1 cellular context compared by ENCODE assay signal in genomic region chr19:17721821-17722220, GRCh38.
TF ChIP-seq lines count a peak whose summit lies in the region.

No MANE protein-coding gene starts in this region.

TF ChIP-seq in GM23338, 12 proteins besides CTCF, POLR2A, EP300 and RAD21 (continued from another document):
- TF ChIP-seq JUNB (IDR thresholded peaks at IDR 0.05; ENCODE audit: unreplicated experiment) (no peak), ZNF114 (CRISPR knock-in tag; IDR thresholded peaks at IDR 0.05) (no peak), ZNF462 (CRISPR knock-in tag; IDR thresholded peaks at IDR 0.05) (no peak), CREB1 (CRISPR knock-in tag; IDR thresholded peaks at IDR 0.05; ENCODE audit: low read depth) (no peak), ZNF331 (CRISPR knock-in tag; IDR thresholded peaks at IDR 0.05; ENCODE audit: low read depth) (no peak), STAT1 (IDR thresholded peaks at IDR 0.05; ENCODE audit: unreplicated experiment) (no peak), POLR2AphosphoS5 (IDR thresholded peaks at IDR 0.05; ENCODE audit: low read depth) (no peak), NANOG (IDR thresholded peaks at IDR 0.05; ENCODE audit: borderline replicate concordance) (no peak), EZH2phosphoT487 (IDR thresholded peaks at IDR 0.05; ENCODE audit: unreplicated experiment) (no peak)
- TF ChIP-seq, protein P1, sequence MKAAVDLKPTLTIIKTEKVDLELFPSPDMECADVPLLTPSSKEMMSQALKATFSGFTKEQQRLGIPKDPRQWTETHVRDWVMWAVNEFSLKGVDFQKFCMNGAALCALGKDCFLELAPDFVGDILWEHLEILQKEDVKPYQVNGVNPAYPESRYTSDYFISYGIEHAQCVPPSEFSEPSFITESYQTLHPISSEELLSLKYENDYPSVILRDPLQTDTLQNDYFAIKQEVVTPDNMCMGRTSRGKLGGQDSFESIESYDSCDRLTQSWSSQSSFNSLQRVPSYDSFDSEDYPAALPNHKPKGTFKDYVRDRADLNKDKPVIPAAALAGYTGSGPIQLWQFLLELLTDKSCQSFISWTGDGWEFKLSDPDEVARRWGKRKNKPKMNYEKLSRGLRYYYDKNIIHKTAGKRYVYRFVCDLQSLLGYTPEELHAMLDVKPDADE (IDR thresholded peaks at IDR 0.05): no peak
TF ChIP-seq in GM23338: peak in this region for 0.
